Comparison of ENCODE assay signal across 9 cellular contexts in the genomic region with DNA sequence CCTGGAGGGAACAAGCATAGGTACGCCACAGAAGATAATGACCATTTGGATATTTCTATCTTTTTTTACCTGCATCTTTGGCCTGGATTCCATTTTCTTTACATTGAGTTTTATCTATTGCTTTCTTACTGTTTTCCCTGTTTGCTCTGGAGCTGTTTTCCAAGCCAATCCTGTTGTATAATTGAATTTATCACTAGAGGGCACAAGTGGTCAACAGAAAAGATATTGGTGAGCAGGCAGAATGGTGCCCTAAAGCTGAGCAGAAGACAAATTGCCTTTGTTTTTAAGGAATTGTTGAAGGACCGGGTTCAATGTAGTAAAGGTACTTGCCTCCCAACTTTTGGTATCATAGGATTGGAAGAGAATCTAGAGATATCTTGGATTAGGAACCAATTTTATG.
A peak's percentile ranks its signal among the peaks of the same experiment; 100 is the strongest.
DNase-seq lines count a peak whose midpoint lies in the region; ATAC-seq and TF ChIP-seq lines count a peak whose summit lies in the region.
"Had no signal": no experiment of that assay in that cellular context is flagged by ENCODE, and none has a peak within 500 bp of the region (broad histone marks: within the 10 kb centered on the region; RNA-seq: fewer than 3 reads in every experiment).

No MANE protein-coding gene starts in this region.

- no CpG with 5 or more reads among the region's 2 CpGs for WGBS in mesendoderm (ENCODE audit: extremely low coverage, insufficient coverage, low lambda C conversion rate)

- no peak overlapping the region for H2AK5ac ChIP-seq in mesendoderm (ENCODE audit: low read length)

- H4K5ac ChIP-seq in mesendoderm (ENCODE audit: low read length), result no peak overlapping the region

- no peak overlapping the region for H4K8ac ChIP-seq in mesendoderm (ENCODE audit: low read depth, low read length)

- H3K9me3 ChIP-seq in breast epithelium, result no peaks in the 10 kb centered on the region
- H3K9me3 ChIP-seq: BLaER1 had no signal

- no peak overlapping the region for H2BK15ac ChIP-seq in mesendoderm (replicated peaks; ENCODE audit: low read depth)

- TF ChIP-seq POLR2A in NB4 (IDR thresholded peaks at IDR 0.05; ENCODE audit: extremely low read depth, insufficient read length) (no peak), breast epithelium (IDR thresholded peaks at IDR 0.05) (no peak)

- no peak overlapping the region for H2BK120ac ChIP-seq in mesendoderm (ENCODE audit: low read depth, low read length)

- no peaks in the 10 kb centered on the region for H3K4me1 ChIP-seq in breast epithelium
- no peaks in the 10 kb centered on the region for H3K4me1 ChIP-seq in mesendoderm (ENCODE audit: control insufficient read depth, low read depth, low read length)

- H3K79me2 ChIP-seq in mesendoderm (ENCODE audit: control insufficient read depth, insufficient read depth, low read length), result no peaks in the 10 kb centered on the region

- no peak overlapping the region for H2BK5ac ChIP-seq in mesendoderm (ENCODE audit: low read length)

- H3K27ac ChIP-seq in breast epithelium (no peak overlapping the region), mesendoderm (ENCODE audit: low read depth, low read length) (no peak overlapping the region)
- H3K27ac ChIP-seq: BLaER1 had no signal

- intact Hi-C loops in breast epithelium (cut with DNase I; ENCODE audit: low total_unique reads), result no loop called here

- no peaks in the 10 kb centered on the region for H3K79me1 ChIP-seq in mesendoderm (ENCODE audit: low read length)

- no peak overlapping the region for H3K23ac ChIP-seq in mesendoderm (ENCODE audit: low read length)

- no peak overlapping the region for H3K4me2 ChIP-seq in mesendoderm (ENCODE audit: low read length)
- H3K4me2 ChIP-seq: BLaER1 had no signal

- H3K18ac ChIP-seq in mesendoderm (ENCODE audit: low read length), result no peak overlapping the region

- no peak overlapping the region for H3K4ac ChIP-seq in mesendoderm (ENCODE audit: low read depth, low read length)

- no peak overlapping the region for H3K9ac ChIP-seq in mesendoderm (ENCODE audit: low read length)
- H3K9ac ChIP-seq: BLaER1 had no signal

- H3K4me3 ChIP-seq in NB4 (ENCODE audit: low read depth, low read length), result no peak overlapping the region
- H3K4me3 ChIP-seq in breast epithelium, result no peak overlapping the region
- H3K4me3 ChIP-seq in mesendoderm (ENCODE audit: low read length), result no peak overlapping the region
- H3K4me3 ChIP-seq: BLaER1 had no signal

- H3K27me3 ChIP-seq in breast epithelium (no peaks in the 10 kb centered on the region), mesendoderm (ENCODE audit: insufficient read depth, low read length, poor library complexity) (no peaks in the 10 kb centered on the region)
- H3K27me3 ChIP-seq: BLaER1 had no signal

- no peaks in the 10 kb centered on the region for H3K36me3 ChIP-seq in breast epithelium
- H3K36me3 ChIP-seq in mesendoderm (ENCODE audit: control insufficient read depth, insufficient read depth, low read length), result no peaks in the 10 kb centered on the region

- DNase-seq in DMS79 treated with DMSO at 0.1 percent for 48 hours (lab: John Stamatoyannopoulos, UW) (peak; percentile 48), DMS79 (lab: John Stamatoyannopoulos, UW) (no peak), NB4 (ENCODE audit: low read depth) (peak; percentile 44), breast epithelium (ENCODE audit: low spot score in 2 of 2) (no peak), mesendoderm (peak; percentile 58)
- no peak for DNase-seq in activated effector memory CD4-positive, alpha-beta T cell treated with Interleukin-2 at 50 U/mL for 16 hours

- ATAC-seq in HG02678 (IDR thresholded peaks at IDR 0.05; ENCODE audit: unreplicated experiment), result no peak
- no peak for ATAC-seq in HG02588 (IDR thresholded peaks at IDR 0.05; ENCODE audit: unreplicated experiment)

- TF ChIP-seq CTCF in NB4 (IDR thresholded peaks at IDR 0.05; ENCODE audit: low read depth, low read length) (peak; percentile 7), breast epithelium (IDR thresholded peaks at IDR 0.05) (peak; percentile 26 to 65 (median 46))

- H3K56ac ChIP-seq in mesendoderm (ENCODE audit: low read length), result no peak overlapping the region

Comparison
In these comparisons a context has a peak if more than half of its experiments do, and no peak if none do; other contexts are left out.
1. DNase-seq: peak in DMS79 treated with DMSO at 0.1 percent for 48 hours (single experiment), NB4 (single experiment) and mesendoderm (single experiment); none in DMS79 (single experiment), breast epithelium (0 of 2) and activated effector memory CD4-positive, alpha-beta T cell treated with Interleukin-2 at 50 U/mL for 16 hours (single experiment).